In the genomic region with DNA sequence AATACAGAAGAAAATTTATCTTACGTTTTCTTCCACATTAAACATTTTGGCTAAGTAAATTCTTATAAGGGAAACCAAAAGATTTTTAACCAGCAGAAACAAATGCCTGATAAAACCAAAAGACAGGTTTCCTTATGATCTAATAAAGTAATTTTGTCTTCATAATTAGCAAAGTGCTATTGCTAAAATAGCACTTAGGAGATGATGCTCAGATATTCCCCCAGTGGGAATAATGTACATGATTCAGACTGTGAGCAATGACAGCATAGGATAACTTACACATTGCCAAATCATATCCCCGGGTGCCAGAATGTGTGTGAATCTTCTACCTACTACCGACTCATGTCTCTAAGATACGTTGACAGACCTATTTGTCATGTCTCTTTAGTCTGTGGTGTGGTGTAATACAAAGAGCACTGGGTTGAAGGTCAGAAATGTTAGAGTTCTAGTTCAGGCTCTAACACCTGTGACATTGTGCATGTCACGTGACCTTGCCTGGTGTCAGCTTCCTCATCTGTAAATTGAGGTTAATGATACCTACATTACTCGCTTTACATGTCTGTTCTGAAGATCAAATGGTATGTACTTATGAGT, we compare ENCODE assay signal across 10 cellular contexts. TPM values are rescaled to one million over a fixed set of nuclear protein-coding genes. Genes with fewer than 3 reads are reported as not detected.
DNase-seq lines count a peak whose midpoint lies in the region; ATAC-seq, FAIRE-seq and TF ChIP-seq lines count a peak whose summit lies in the region.
"Had no signal": no experiment of that assay in that cellular context is flagged by ENCODE, and none has a peak within 500 bp of the region (broad histone marks: within the 10 kb centered on the region; RNA-seq: fewer than 3 reads in every experiment).

No MANE protein-coding gene starts in this region.

- H3K36me3 ChIP-seq in Karpas-422 (ENCODE audit: insufficient read depth, low read length) (no peaks in the 10 kb centered on the region), HepG2 (replicated peaks in 1 of 2; ENCODE audit: control insufficient read depth in 1 of 2, insufficient read depth in 2 of 2, low read length in 2 of 2) (no peaks in the 10 kb centered on the region)
- H3K36me3 ChIP-seq: esophagus muscularis mucosa had no signal

- H3K27ac Mint-ChIP-seq in activated T-helper 17 cell treated with anti-CD3 and anti-CD28 coated beads, Interleukin-2, amount 50 U/mL, for 72 hours, result no peak overlapping the region

- H4K20me1 ChIP-seq in Karpas-422 (ENCODE audit: insufficient read depth, low read depth, low read length) (no peaks in the 10 kb centered on the region), HepG2 (ENCODE audit: insufficient read depth, low read length) (no peaks in the 10 kb centered on the region)

- in situ Hi-C loops in HepG2 (cut with HindIII; ENCODE audit: extremely low pct_ligation_motif_present, low pct_unique_long_range_greater_than_20kb), result no loop called here

- H3K27me3 Mint-ChIP-seq in activated T-helper 17 cell treated with anti-CD3 and anti-CD28 coated beads, Interleukin-2, amount 50 U/mL, for 72 hours, result peaks cover 7% of the 10 kb centered on the region

- no peak for TF ChIP-seq RAD21 in HepG2 (CRISPR knock-in tag; IDR thresholded peaks at IDR 0.05)

- TF ChIP-seq POLR2A in HepG2 (IDR thresholded peaks at IDR 0.05; ENCODE audit: insufficient read depth in 1 of 2, low read depth in 2 of 2, low read length in 2 of 2), result no peak

- peaks cover 9% of the 10 kb centered on the region for H3K4me1 ChIP-seq in Karpas-422 (ENCODE audit: low read length)
- peaks cover 12% of the 10 kb centered on the region for H3K4me1 ChIP-seq in HepG2 (ENCODE audit: insufficient read depth, low read length)
- H3K4me1 ChIP-seq: esophagus muscularis mucosa had no signal

- intact Hi-C loops in HepG2 (cut with micrococcal nuclease; ENCODE audit: unreplicated experiment), result no loop called here
- intact Hi-C loops in left ventricle myocardium superior (cut with micrococcal nuclease), result no loop called here

- no peak overlapping the region for H3K4me3 Mint-ChIP-seq in activated T-helper 17 cell treated with anti-CD3 and anti-CD28 coated beads, Interleukin-2, amount 50 U/mL, for 72 hours

- no peak for FAIRE-seq in HepG2 (lab: Jason Lieb, UNC)

- H3K9me3 ChIP-seq in Karpas-422 (ENCODE audit: low read length) (no peaks in the 10 kb centered on the region), HepG2 (ENCODE audit: low read length) (no peaks in the 10 kb centered on the region)
- H3K9me3 ChIP-seq: esophagus muscularis mucosa had no signal

- ATAC-seq in activated T-helper 17 cell treated with anti-CD3 and anti-CD28 coated beads, Interleukin-2, amount 50 U/mL, for 72 hours (replicated peaks), result peak; percentile 87
- ATAC-seq in HepG2, result peak; percentile 66
- ATAC-seq in GM21786 (IDR thresholded peaks at IDR 0.05; ENCODE audit: unreplicated experiment), result no peak
- no peak for ATAC-seq in left ventricle myocardium superior
- no peak for ATAC-seq in GM21529 (IDR thresholded peaks at IDR 0.05; ENCODE audit: unreplicated experiment)

- no TSS peak for BruUV-seq in HepG2 (replicated peaks; lab: Mats Ljungman, UMichigan)

- H3K4me3 ChIP-seq in Karpas-422 (ENCODE audit: low read length) (no peak overlapping the region), HepG2 (replicated peaks in 1 of 3; ENCODE audit: insufficient read depth in 1 of 3, low read depth in 2 of 3, low read length in 3 of 3) (no peak overlapping the region)
- H3K4me3 ChIP-seq: esophagus muscularis mucosa, SK-N-MC had no signal

- CTCF ChIA-PET in HepG2 (lab: Yijun Ruan, JAX; ENCODE audit: low intra/inter-chr PET ratio, low total read pairs), result no interaction called here

- DNase-seq in GM03348 (ENCODE audit: low spot score) (peak; percentile 7), Karpas-422 (peak; percentile 78), HepG2 (ENCODE audit: low spot score) (peak; percentile 34), left ventricle myocardium superior (no peak)
- DNase-seq: substantia nigra had no signal

- POLR2A ChIA-PET in HepG2 (lab: Yijun Ruan, JAX), result no interaction called here

- H3K4me2 ChIP-seq in Karpas-422 (ENCODE audit: low read depth, low read length, poor library complexity, severe bottlenecking) (peak overlapping the region; percentile 33), HepG2 (ENCODE audit: low read depth, low read length) (no peak overlapping the region)

- H3K79me2 ChIP-seq in Karpas-422 (ENCODE audit: low read length), result no peaks in the 10 kb centered on the region
- H3K79me2 ChIP-seq in HepG2 (ENCODE audit: insufficient read depth, low read length), result no peaks in the 10 kb centered on the region

- H2AFZ ChIP-seq in Karpas-422 (ENCODE audit: low read length), result peak overlapping the region; percentile 53
- no peak overlapping the region for H2AFZ ChIP-seq in HepG2 (ENCODE audit: low read length)

- H3K27ac ChIP-seq in Karpas-422 (ENCODE audit: low read length) (no peak overlapping the region), HepG2 (ENCODE audit: extremely low read length, insufficient read depth, low read length) (no peak overlapping the region)
- H3K27ac ChIP-seq: esophagus muscularis mucosa, SK-N-MC had no signal

- H3K9me3 Mint-ChIP-seq in activated T-helper 17 cell treated with anti-CD3 and anti-CD28 coated beads, Interleukin-2, amount 50 U/mL, for 72 hours, result no peaks in the 10 kb centered on the region

- H3K27me3 ChIP-seq in Karpas-422 (ENCODE audit: low read length), result no peaks in the 10 kb centered on the region
- no peaks in the 10 kb centered on the region for H3K27me3 ChIP-seq in HepG2 (ENCODE audit: control insufficient read depth in 1 of 2, insufficient read depth in 2 of 2, low read length in 2 of 2)
- H3K27me3 ChIP-seq: esophagus muscularis mucosa had no signal

- TF ChIP-seq CTCF in HepG2 (CRISPR knock-in tag; IDR thresholded peaks at IDR 0.05), result no peak

- no peaks in the 10 kb centered on the region for H3K4me1 Mint-ChIP-seq in activated T-helper 17 cell treated with anti-CD3 and anti-CD28 coated beads, Interleukin-2, amount 50 U/mL, for 72 hours

- H3K9ac ChIP-seq in Karpas-422 (ENCODE audit: low read length) (no peak overlapping the region), HepG2 (ENCODE audit: insufficient read depth, low read depth, low read length) (no peak overlapping the region)

- 9% methylated on average over 6 of the region's 6 CpGs for WGBS in HepG2 (ENCODE audit: low lambda C conversion rate)

- H3K9me2 ChIP-seq in Karpas-422 (replicated peaks; ENCODE audit: insufficient read depth, low read length), result no peaks in the 10 kb centered on the region

- TF ChIP-seq EP300 in HepG2 (IDR thresholded peaks at IDR 0.05; ENCODE audit: low read depth in 2 of 2, low read length in 2 of 2), result no peak; a peak in 1 of 4 replicates
- no peak for TF ChIP-seq EP300 in HepG2 (CRISPR knock-in tag; IDR thresholded peaks at IDR 0.05; ENCODE audit: borderline replicate concordance)

- H3K36me3 Mint-ChIP-seq in activated T-helper 17 cell treated with anti-CD3 and anti-CD28 coated beads, Interleukin-2, amount 50 U/mL, for 72 hours (ENCODE audit: low read depth), result no peaks in the 10 kb centered on the region

RNA-seq across cellular contexts. Expression of a gene that starts 30.9 kb away (rescaled TPM):
- total RNA-seq in Karpas-422 (2014; rRNA removed; shearing (Covaris generic); ENCODE audit: low replicate concordance), result 231 and 566 TPM in 2 replicates
- total RNA-seq in activated T-helper 17 cell treated with anti-CD3 and anti-CD28 coated beads, Interleukin-2, amount 50 U/mL, for 72 hours, result 100 to 1,000 TPM in 1 of 2 donors, 10 to 100 TPM in 1; 87.9 to 134 TPM
- total RNA-seq in HepG2 (2016; rRNA removed; fragmentation: Illumina TruSeq; extraction: Trizol) (97.6 and 122 TPM in 2 replicates), left ventricle myocardium superior (122 TPM)
- 185 and 210 TPM in 2 replicates for total RNA-seq in HepG2 (2016; cell fraction: cytosol; rRNA removed; fragmentation: Illumina TruSeq; extraction: Trizol; ENCODE audit: low read depth)
- total RNA-seq in HepG2 (2016; cell fraction: insoluble cytoplasmic fraction; rRNA removed; fragmentation: Illumina TruSeq; extraction: Trizol), result 99.5 and 114 TPM in 2 replicates
- 78.0 and 99.1 TPM in 2 replicates for total RNA-seq in HepG2 (2016; cell fraction: membrane; rRNA removed; fragmentation: Illumina TruSeq; extraction: Trizol)
- total RNA-seq in HepG2 (2016; cell fraction: nucleus; rRNA removed; fragmentation: Illumina TruSeq; extraction: Trizol), result 105 and 121 TPM in 2 replicates
- 148 and 154 TPM in 2 replicates for polyA plus RNA-seq in HepG2 (2011; rRNA removed)
- 71.2 and 106 TPM in 2 replicates for polyA plus RNA-seq in HepG2 (2011; cell fraction: cytosol; rRNA removed)
- polyA plus RNA-seq in HepG2 (2011; cell fraction: nucleus; rRNA removed), result 84.2 and 123 TPM in 2 replicates
- 83.5 and 95.3 TPM in 2 replicates for polyA plus RNA-seq in HepG2 (2012)
- polyA plus RNA-seq in HepG2 (2016; cell fraction: cytosol; fragmentation: Illumina TruSeq; extraction: Trizol; ENCODE audit: low read depth), result 4.3 and 4.7 TPM in 2 replicates
- polyA plus RNA-seq in HepG2 (2016; cell fraction: insoluble cytoplasmic fraction; fragmentation: Illumina TruSeq; extraction: Trizol; ENCODE audit: low read depth), result 105 and 110 TPM in 2 replicates
- polyA plus RNA-seq in HepG2 (2016; cell fraction: membrane; fragmentation: Illumina TruSeq; extraction: Trizol; ENCODE audit: low read depth), result 15.5 and 17.4 TPM in 2 replicates
- polyA plus RNA-seq in HepG2 (2016; cell fraction: nucleus; fragmentation: Illumina TruSeq; extraction: Trizol; ENCODE audit: insufficient read depth, low read depth), result 70.7 and 87.4 TPM in 2 replicates
- 247 and 783 TPM in 2 replicates for polyA minus RNA-seq in HepG2 (2011; rRNA and poly(A)+ RNA removed; ENCODE audit: low replicate concordance)
- 130 and 147 TPM in 2 replicates for polyA minus RNA-seq in HepG2 (2011; cell fraction: cytosol; rRNA and poly(A)+ RNA removed)
- polyA minus RNA-seq in HepG2 (2011; cell fraction: nucleus; rRNA and poly(A)+ RNA removed), result 306 and 365 TPM in 2 replicates

Comparison
In these comparisons a context has a peak if more than half of its experiments do, and no peak if none do; other contexts are left out.
1. ATAC-seq: peak in activated T-helper 17 cell treated with anti-CD3 and anti-CD28 coated beads, Interleukin-2, amount 50 U/mL, for 72 hours (single experiment) and HepG2 (single experiment); none in GM21786 (single experiment), left ventricle myocardium superior (single experiment) and GM21529 (single experiment).